ENCODE assay signal across 26 cellular contexts in the genomic region with DNA sequence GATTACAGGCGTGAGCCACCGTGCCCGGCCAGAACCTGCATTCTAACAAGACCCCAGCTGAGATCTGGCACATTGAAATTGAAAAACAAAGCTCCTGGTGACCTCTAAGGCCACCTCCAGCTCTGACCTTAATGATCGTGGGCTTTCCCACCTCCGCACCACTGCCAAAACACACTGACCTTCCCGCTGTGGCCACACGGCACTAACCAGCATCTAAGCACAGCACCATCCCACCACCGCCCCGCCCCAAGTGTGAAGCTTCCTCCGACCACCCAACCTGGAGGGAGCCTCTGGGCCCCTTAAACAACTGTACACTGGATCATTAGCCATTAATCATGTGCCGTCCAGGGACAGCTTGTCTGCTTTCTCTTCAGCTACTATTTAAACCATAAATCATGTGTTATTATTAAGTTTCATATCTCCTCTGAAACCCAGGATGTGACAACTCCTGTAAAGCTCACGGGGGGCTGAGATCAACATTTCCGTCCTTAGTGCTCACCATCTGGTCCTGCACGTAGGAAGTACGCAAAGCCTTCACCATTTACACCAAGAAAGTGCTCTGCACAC.
"Had no signal": no experiment of that assay in that cellular context is flagged by ENCODE, and none has a peak within 500 bp of the region (broad histone marks: within the 10 kb centered on the region; RNA-seq: fewer than 3 reads in every experiment).

No MANE protein-coding gene starts in this region.

- DNase-seq: activated CD4-positive, alpha-beta T cell treated with anti-CD3 and anti-CD28 coated beads for 36 hours; activated CD4-positive, alpha-beta T cell treated with anti-CD3 and anti-CD28 coated beads, Interleukin-2, amount 10 ng/mL, durations not matched to agents 7 days and 5 days; activated CD4-positive, alpha-beta T cell treated with anti-CD3 and anti-CD28 coated beads, Interleukin-2, amount 50 U/mL, for 48 hours; activated CD8-positive, alpha-beta T cell treated with anti-CD3 and anti-CD28 coated beads, Interleukin-2, amount 10 ng/mL, durations not matched to agents 7 days and 5 days; activated gamma-delta T cell treated with Interleukin-2 at 50 U/mL for 16 hours; activated naive CD4-positive, alpha-beta T cell treated with anti-CD3 and anti-CD28 coated beads for 36 hours; activated T-cell treated with anti-CD3 and anti-CD28 coated beads for 4 hours; activated T-cell treated with anti-CD3 and anti-CD28 coated beads, Interleukin-2, amount 50 U/mL, for 4 hours; adrenal gland; body of pancreas; NCI-H1048; NCI-H1436 treated with DMSO at 0.1 percent for 48 hours; NCI-H1694 treated with DMSO at 0.1 percent for 48 hours; NCI-H2029; NCI-H345; NCI-H524 treated with DMSO at 0.1 percent for 48 hours; PC-9; Right ventricle myocardium superior; SW 1271; T-helper 1 cell; T-helper 2 cell; T-helper 9 cell had no signal

- H3K4me1 ChIP-seq: adrenal gland, body of pancreas, breast epithelium had no signal

- H3K4me1 Mint-ChIP-seq: activated CD4-positive, alpha-beta T cell treated with anti-CD3 and anti-CD28 coated beads for 36 hours; activated CD4-positive, alpha-beta T cell treated with anti-CD3 and anti-CD28 coated beads, Interleukin-2, amount 10 ng/mL, durations not matched to agents 7 days and 5 days had no signal

- H3K4me3 Mint-ChIP-seq: activated CD4-positive, alpha-beta T cell treated with anti-CD3 and anti-CD28 coated beads for 36 hours; activated CD4-positive, alpha-beta T cell treated with anti-CD3 and anti-CD28 coated beads, Interleukin-2, amount 10 ng/mL, durations not matched to agents 7 days and 5 days; activated CD8-positive, alpha-beta T cell treated with anti-CD3 and anti-CD28 coated beads, Interleukin-2, amount 10 ng/mL, durations not matched to agents 7 days and 5 days; activated naive CD4-positive, alpha-beta T cell treated with anti-CD3 and anti-CD28 coated beads for 36 hours; activated T-cell treated with anti-CD3 and anti-CD28 coated beads, Interleukin-2, amount 50 U/mL, for 4 hours; activated T-helper 1 cell treated with anti-CD3 and anti-CD28 coated beads, Interleukin-12 subunit alpha, Interleukin-12 subunit beta, Interleukin-2, Interleukin-4 antibody, amounts not matched to agents 30 ng/mL and 10 ng/mL and 1 ng/mL, durations not matched to agents 14 hours and 24 hours and 36 hours had no signal

- H3K36me3 ChIP-seq: adrenal gland, breast epithelium had no signal

- H3K9me3 ChIP-seq: adrenal gland had no signal

- H3K27ac ChIP-seq: adrenal gland, body of pancreas, breast epithelium, PC-9 had no signal

- ATAC-seq: activated CD4-positive, alpha-beta T cell treated with anti-CD3 and anti-CD28 coated beads for 36 hours; activated CD4-positive, CD25-positive, alpha-beta regulatory T cell treated with anti-CD3 and anti-CD28 coated beads, Interleukin-2, amount 50 U/mL, for 24 hours; activated CD8-positive, alpha-beta T cell treated with anti-CD3 and anti-CD28 coated beads, Interleukin-2, amount 10 ng/mL, durations not matched to agents 7 days and 5 days; activated naive CD4-positive, alpha-beta T cell treated with anti-CD3 and anti-CD28 coated beads, Interleukin-2, amount 50 U/mL, for 72 hours; activated T-cell treated with anti-CD3 and anti-CD28 coated beads, Interleukin-2, amount 50 U/mL, for 4 hours; body of pancreas had no signal

- H3K27me3 Mint-ChIP-seq: activated CD4-positive, alpha-beta T cell treated with anti-CD3 and anti-CD28 coated beads, Interleukin-2, amount 10 ng/mL, durations not matched to agents 7 days and 5 days had no signal

- H3K27ac Mint-ChIP-seq: activated CD4-positive, alpha-beta T cell treated with anti-CD3 and anti-CD28 coated beads for 36 hours; activated CD4-positive, alpha-beta T cell treated with anti-CD3 and anti-CD28 coated beads, Interleukin-2, amount 10 ng/mL, durations not matched to agents 7 days and 5 days; activated CD8-positive, alpha-beta T cell treated with anti-CD3 and anti-CD28 coated beads, Interleukin-2, amount 10 ng/mL, durations not matched to agents 7 days and 5 days; activated naive CD4-positive, alpha-beta T cell treated with anti-CD3 and anti-CD28 coated beads for 36 hours; activated naive CD4-positive, alpha-beta T cell treated with anti-CD3 and anti-CD28 coated beads, Interleukin-2, amount 50 U/mL, for 72 hours; activated T-helper 1 cell treated with anti-CD3 and anti-CD28 coated beads, Interleukin-12 subunit alpha, Interleukin-12 subunit beta, Interleukin-2, Interleukin-4 antibody, amounts not matched to agents 30 ng/mL and 10 ng/mL and 1 ng/mL, durations not matched to agents 14 hours and 24 hours and 36 hours had no signal

- H3K9me3 Mint-ChIP-seq: activated T-helper 1 cell treated with anti-CD3 and anti-CD28 coated beads, Interleukin-12 subunit alpha, Interleukin-12 subunit beta, Interleukin-2, Interleukin-4 antibody, amounts not matched to agents 30 ng/mL and 10 ng/mL and 1 ng/mL, durations not matched to agents 14 hours and 24 hours and 36 hours had no signal

- H3K27me3 ChIP-seq: adrenal gland, body of pancreas, breast epithelium had no signal

- H3K4me3 ChIP-seq: adrenal gland, body of pancreas, breast epithelium, PC-9 had no signal
